In genomic region chr14:106792543-106792942, GRCh38 we compare ENCODE assay signal across 23 cellular contexts.
DNase-seq lines count a peak whose midpoint lies in the region; ATAC-seq, FAIRE-seq and TF ChIP-seq lines count a peak whose summit lies in the region.
"Had no signal": no experiment of that assay in that cellular context is flagged by ENCODE, and none has a peak within 500 bp of the region (broad histone marks: within the 10 kb centered on the region; RNA-seq: fewer than 3 reads in every experiment).

No MANE protein-coding gene starts in this region.

- FAIRE-seq in GM12892 (lab: Jason Lieb, UNC): peak; percentile 98
- FAIRE-seq: A204.1, G401.6, GM18507, H54 had no signal

- peaks cover 54% of the 10 kb centered on the region for H3K4me1 ChIP-seq in OCI-LY1 (ENCODE audit: insufficient read depth, low read length, severe bottlenecking)
- no peaks in the 10 kb centered on the region for H3K4me1 ChIP-seq in effector memory CD4-positive, alpha-beta T cell (ENCODE audit: control insufficient read depth, insufficient read depth, low read length, poor library complexity, severe bottlenecking)
- H3K4me1 ChIP-seq: Caco-2, HAP-1 had no signal

- H3K27me3 ChIP-seq in GM06990 (replicated peaks; ENCODE audit: control insufficient read depth, insufficient read depth, low read length) (no peaks in the 10 kb centered on the region), OCI-LY1 (ENCODE audit: insufficient read depth, low read length) (no peaks in the 10 kb centered on the region)
- H3K27me3 ChIP-seq in effector memory CD4-positive, alpha-beta T cell (replicated peaks; ENCODE audit: control insufficient read depth, insufficient read depth, low read length, poor library complexity, severe bottlenecking): no peaks in the 10 kb centered on the region
- H3K27me3 ChIP-seq: BLaER1 had no signal

- no peak overlapping the region for H3K27ac Mint-ChIP-seq in stimulated activated naive B cell treated with anti-CD40 and anti-IgM and Interleukin-4, amounts not matched to agents 10 μg/mL and 1 μg/mL and 100 μg/mL, for 72 hours
- H3K27ac Mint-ChIP-seq in nephron progenitor cell: no peak overlapping the region
- H3K27ac Mint-ChIP-seq: B cell; CD4-positive, CD25-positive, alpha-beta regulatory T cell; CD8-positive, alpha-beta T cell; HFFc6 had no signal

- no peak overlapping the region for H3K4me2 ChIP-seq in OCI-LY1 (ENCODE audit: low read length)
- H3K4me2 ChIP-seq: BLaER1 had no signal

- no peak overlapping the region for H2AFZ ChIP-seq in OCI-LY1 (ENCODE audit: low read length)

- no peaks in the 10 kb centered on the region for H3F3A ChIP-seq in OCI-LY1 (ENCODE audit: insufficient read depth, low read length)

- H3K79me2 ChIP-seq in OCI-LY1 (ENCODE audit: insufficient read depth, low read length): no peaks in the 10 kb centered on the region

- peaks cover 4 to 12% of the 10 kb centered on the region in 2 donors for H3K4me1 Mint-ChIP-seq in stimulated activated naive B cell treated with anti-CD40 and anti-IgM and Interleukin-4, amounts not matched to agents 10 μg/mL and 1 μg/mL and 100 μg/mL, for 72 hours
- H3K4me1 Mint-ChIP-seq in nephron progenitor cell: no peaks in the 10 kb centered on the region

- H3K4me3 Mint-ChIP-seq in stimulated activated naive B cell treated with anti-CD40 and anti-IgM and Interleukin-4, amounts not matched to agents 10 μg/mL and 1 μg/mL and 100 μg/mL, for 72 hours: no peak overlapping the region
- H3K4me3 Mint-ChIP-seq in nephron progenitor cell: no peak overlapping the region
- H3K4me3 Mint-ChIP-seq: B cell; CD4-positive, CD25-positive, alpha-beta regulatory T cell; CD8-positive, alpha-beta T cell; HFFc6 had no signal

- peak; percentile 19 for DNase-seq in GM06990 (ENCODE audit: extremely low read depth, insufficient read length)
- peak; percentile 3 for DNase-seq in GM12892 (ENCODE audit: insufficient read length)
- DNase-seq in stimulated activated naive B cell treated with anti-CD40 and anti-IgM and Interleukin-4, amounts not matched to agents 10 μg/mL and 1 μg/mL and 100 μg/mL, for 72 hours: no peak
- no peak for DNase-seq in nephron progenitor cell
- DNase-seq in middle frontal gyrus (ENCODE audit: extremely low spot score, low spot score): no peak
- no peak for DNase-seq in effector memory CD4-positive, alpha-beta T cell
- DNase-seq: Caco-2; CD4-positive, CD25-positive, alpha-beta regulatory T cell; CD8-positive, alpha-beta T cell; DMS153; DND-41; GOT3; HFFc6 had no signal

- H3K9me3 Mint-ChIP-seq in stimulated activated naive B cell treated with anti-CD40 and anti-IgM and Interleukin-4, amounts not matched to agents 10 μg/mL and 1 μg/mL and 100 μg/mL, for 72 hours: no peaks in the 10 kb centered on the region
- H3K9me3 Mint-ChIP-seq in nephron progenitor cell: peaks cover 80% of the 10 kb centered on the region
- H3K9me3 Mint-ChIP-seq: CD8-positive, alpha-beta T cell had no signal

- peak overlapping the region; percentile 66 for H3K27ac ChIP-seq in OCI-LY1 (ENCODE audit: low read depth, low read length, poor library complexity, severe bottlenecking)
- H3K27ac ChIP-seq in effector memory CD4-positive, alpha-beta T cell (ENCODE audit: insufficient read depth, low read length, poor library complexity, severe bottlenecking): no peak overlapping the region
- H3K27ac ChIP-seq: 22Rv1, BLaER1, C4-2B had no signal

- TF ChIP-seq POLR2A in GM12892 (IDR thresholded peaks at IDR 0.05; ENCODE audit: low read depth, low read length): no peak

- no peaks in the 10 kb centered on the region for H3K36me3 Mint-ChIP-seq in stimulated activated naive B cell treated with anti-CD40 and anti-IgM and Interleukin-4, amounts not matched to agents 10 μg/mL and 1 μg/mL and 100 μg/mL, for 72 hours
- H3K36me3 Mint-ChIP-seq in nephron progenitor cell (ENCODE audit: low read depth): no peaks in the 10 kb centered on the region
- H3K36me3 Mint-ChIP-seq: CD4-positive, CD25-positive, alpha-beta regulatory T cell; CD8-positive, alpha-beta T cell had no signal

- ATAC-seq in stimulated activated naive B cell treated with anti-CD40 and anti-IgM and Interleukin-4, amounts not matched to agents 10 μg/mL and 1 μg/mL and 100 μg/mL, for 72 hours (replicated peaks): peak; percentile 53 to 67
- ATAC-seq: CD8-positive, alpha-beta T cell had no signal

- no peaks in the 10 kb centered on the region for H3K27me3 Mint-ChIP-seq in stimulated activated naive B cell treated with anti-CD40 and anti-IgM and Interleukin-4, amounts not matched to agents 10 μg/mL and 1 μg/mL and 100 μg/mL, for 72 hours
- H3K27me3 Mint-ChIP-seq in nephron progenitor cell (ENCODE audit: low read depth, poor library complexity): no peaks in the 10 kb centered on the region

- no peak overlapping the region for H3K4me3 ChIP-seq in GM06990 (replicated peaks; ENCODE audit: low read depth, low read length)
- H3K4me3 ChIP-seq in OCI-LY1 (ENCODE audit: low read depth, low read length, poor library complexity, severe bottlenecking): no peak overlapping the region
- no peak overlapping the region for H3K4me3 ChIP-seq in effector memory CD4-positive, alpha-beta T cell (ENCODE audit: insufficient read depth, low read depth, low read length, poor library complexity, severe bottlenecking)
- H3K4me3 ChIP-seq: BLaER1, HAP-1 had no signal

- H4K20me1 ChIP-seq in OCI-LY1 (ENCODE audit: insufficient read depth, low read length): no peaks in the 10 kb centered on the region
- H4K20me1 ChIP-seq: BLaER1 had no signal

- TF ChIP-seq CTCF in GM06990 (IDR thresholded peaks at IDR 0.05; ENCODE audit: insufficient read depth, low read length, poor library complexity, severe bottlenecking) (no peak), OCI-LY1 (IDR thresholded peaks at IDR 0.05; ENCODE audit: low read length) (no peak), nephron progenitor cell (IDR thresholded peaks at IDR 0.05) (no peak)

- no peaks in the 10 kb centered on the region for H3K9me2 ChIP-seq in OCI-LY1 (ENCODE audit: low read depth, low read length)

- H3K9me3 ChIP-seq in OCI-LY1 (ENCODE audit: low read length): peaks cover 5% of the 10 kb centered on the region; the same call in 1 of the 2 replicates
- H3K9me3 ChIP-seq in effector memory CD4-positive, alpha-beta T cell (ENCODE audit: control insufficient read depth, low read length): no peaks in the 10 kb centered on the region
- H3K9me3 ChIP-seq: BLaER1, Caco-2, HAP-1 had no signal

- no peak overlapping the region for H3K9ac ChIP-seq in OCI-LY1 (ENCODE audit: low read length)
- H3K9ac ChIP-seq: BLaER1 had no signal

- H3K36me3 ChIP-seq in GM06990 (ENCODE audit: control insufficient read depth, insufficient read depth, low read length) (no peaks in the 10 kb centered on the region), OCI-LY1 (ENCODE audit: insufficient read depth, low read length) (no peaks in the 10 kb centered on the region)
- no peaks in the 10 kb centered on the region for H3K36me3 ChIP-seq in effector memory CD4-positive, alpha-beta T cell (ENCODE audit: control insufficient read depth, insufficient read depth, low read length)
- H3K36me3 ChIP-seq: BLaER1, HAP-1 had no signal

Comparison
In these comparisons a context has a peak if more than half of its experiments do, and no peak if none do; other contexts are left out.
1. DNase-seq: peak in GM06990 (single experiment) and GM12892 (single experiment); none in stimulated activated naive B cell treated with anti-CD40 and anti-IgM and Interleukin-4, amounts not matched to agents 10 μg/mL and 1 μg/mL and 100 μg/mL, for 72 hours (single experiment), nephron progenitor cell (single experiment), middle frontal gyrus (single experiment) and effector memory CD4-positive, alpha-beta T cell (0 of 3).